In genomic region chr22:28978863-28979799, GRCh38 we compare ENCODE assay signal across 17 cellular contexts.
DNase-seq lines count a peak whose midpoint lies in the region; ATAC-seq, FAIRE-seq and TF ChIP-seq lines count a peak whose summit lies in the region.
"Had no signal": no experiment of that assay in that cellular context is flagged by ENCODE, and none has a peak within 500 bp of the region (broad histone marks: within the 10 kb centered on the region; RNA-seq: fewer than 3 reads in every experiment).

No MANE protein-coding gene starts in this region.

- H4K20me1 ChIP-seq in K562 (replicated peaks; ENCODE audit: control insufficient read depth, insufficient read depth, low read length): 0 out of 2 replicates have a peak, but pooled peaks cover 3% of the 10 kb centered on the region

- TF ChIP-seq CTCF in HEK293 (tag by site-specific recombination; IDR thresholded peaks at IDR 0.05): no peak
- no peak for TF ChIP-seq CTCF in K562 (IDR thresholded peaks at IDR 0.05 in 2 of 3, conservative IDR thresholded peaks at IDR 0.05 in 1 of 3; ENCODE audit: insufficient read depth in 2 of 3, low read depth in 1 of 3, low read length in 3 of 3)

- peaks cover 23% of the 10 kb centered on the region for H3K79me1 ChIP-seq in mesenchymal stem cell (replicated peaks; ENCODE audit: low read length, poor library complexity, severe bottlenecking)

- no peak for FAIRE-seq in K562 (lab: Jason Lieb, UNC)
- no peak for FAIRE-seq in small intestine (lab: Jason Lieb, UNC)
- FAIRE-seq: D721Med, GM12891 had no signal

- H3K4ac ChIP-seq in mesenchymal stem cell (ENCODE audit: low read depth in 1 of 2, low read length in 2 of 2): no peak overlapping the region

- H2AFZ ChIP-seq in K562 (ENCODE audit: low read depth, low read length): no peak overlapping the region
- no peak overlapping the region for H2AFZ ChIP-seq in mesenchymal stem cell (ENCODE audit: low read depth, low read length)

- H4K91ac ChIP-seq in mesenchymal stem cell (ENCODE audit: low read length): no peak overlapping the region

- ATAC-seq in K562: no peak
- ATAC-seq in HG02840 (IDR thresholded peaks at IDR 0.05; ENCODE audit: low FRiP score, unreplicated experiment): no peak
- ATAC-seq: activated CD8-positive, alpha-beta memory T cell treated with anti-CD3 and anti-CD28 coated beads, Interleukin-2, amount 10 ng/mL, durations not matched to agents 7 days and 5 days; activated T-helper 17 cell treated with anti-CD3 and anti-CD28 coated beads, Interleukin-2, amount 50 U/mL, for 72 hours; effector memory CD8-positive, alpha-beta T cell had no signal

- H3K36me3 ChIP-seq in HEK293 (ENCODE audit: control insufficient read depth in 2 of 2, insufficient read depth in 1 of 2, low read length in 2 of 2): no peaks in the 10 kb centered on the region
- no peaks in the 10 kb centered on the region for H3K36me3 ChIP-seq in K562 (ENCODE audit: control insufficient read depth, insufficient read depth, low read length)
- no peaks in the 10 kb centered on the region for H3K36me3 ChIP-seq in mesenchymal stem cell (ENCODE audit: control insufficient read depth in 1 of 2, insufficient read depth in 2 of 2, low read depth in 1 of 2, low read length in 2 of 2)
- no peaks in the 10 kb centered on the region for H3K36me3 ChIP-seq in small intestine (ENCODE audit: control insufficient read depth in 2 of 2, insufficient read depth in 2 of 2, low read length in 2 of 2)
- H3K36me3 ChIP-seq: neutrophil had no signal

- H3K9me3 ChIP-seq in HEK293 (ENCODE audit: control insufficient read depth, insufficient read depth, low read depth, low read length) (no peaks in the 10 kb centered on the region), K562 (replicated peaks; ENCODE audit: control insufficient read depth, insufficient read depth, low read depth, low read length) (no peaks in the 10 kb centered on the region), mesenchymal stem cell (ENCODE audit: control insufficient read depth, low read length) (no peaks in the 10 kb centered on the region), small intestine (ENCODE audit: control insufficient read depth, low read depth) (no peaks in the 10 kb centered on the region)
- H3K9me3 ChIP-seq: neutrophil had no signal

- H3K4me3 ChIP-seq in HEK293 (ENCODE audit: low read depth, low read length) (no peak overlapping the region), K562 (no peak overlapping the region), mesenchymal stem cell (ENCODE audit: insufficient read depth in 1 of 2, low read depth in 1 of 2, low read length in 2 of 2) (no peak overlapping the region), small intestine (ENCODE audit: low read depth in 1 of 2, low read length in 2 of 2) (no peak overlapping the region)

- no peak overlapping the region for H3K23ac ChIP-seq in mesenchymal stem cell (ENCODE audit: low read length in 2 of 2)

- in situ Hi-C loops in K562 (cut with MboI): no loop called here

- no peaks in the 10 kb centered on the region for H3K79me2 ChIP-seq in K562 (ENCODE audit: control insufficient read depth, insufficient read depth, low read length)

- no peak overlapping the region for H2BK15ac ChIP-seq in mesenchymal stem cell (ENCODE audit: low read depth, poor library complexity, severe bottlenecking)

- DNase-seq in K562 (ENCODE audit: extremely low read depth in 1 of 4, low spot score in 3 of 4) (no peak), mesenchymal stem cell (no peak), small intestine (peak; percentile 53), H4 (ENCODE audit: low spot score) (no peak)
- no peak for DNase-seq in stimulated activated CD4-positive, alpha-beta T cell treated with anti-CD3 and anti-CD28 coated beads, Interleukin-1b, Interleukin-23, amount 100 ng/mL, for 48 hours
- DNase-seq: activated CD4-positive, alpha-beta T cell treated with anti-CD3 and anti-CD28 coated beads for 4 hours; activated CD8-positive, alpha-beta memory T cell treated with anti-CD3 and anti-CD28 coated beads, Interleukin-2, amount 10 ng/mL, durations not matched to agents 7 days and 5 days; effector memory CD8-positive, alpha-beta T cell; GF-D8; midbrain; NCI-H187 treated with DMSO at 0.1 percent for 48 hours had no signal

- no peak overlapping the region for H2BK120ac ChIP-seq in mesenchymal stem cell (ENCODE audit: low read depth, low read length)

- H2BK12ac ChIP-seq in mesenchymal stem cell (ENCODE audit: low read length in 2 of 2): no peak overlapping the region

- CTCF ChIA-PET in HEK293 (lab: Yijun Ruan, JAX) (interaction anchor here (1.3 kb wide), 1 partner anchor 124 kb away, joined by 3 read pairs; no protein-coding TSS in a partner anchor), K562 (lab: Yijun Ruan, JAX; ENCODE audit: low intra/inter-chr PET ratio) (no interaction called here)

- no peak overlapping the region for H4K8ac ChIP-seq in mesenchymal stem cell (ENCODE audit: low read length)

- intact Hi-C loops in K562 (cut with micrococcal nuclease): no loop called here

- H2AK5ac ChIP-seq in mesenchymal stem cell (ENCODE audit: low read length, severe bottlenecking): peak overlapping the region; percentile 47

- no peak overlapping the region for H2BK5ac ChIP-seq in mesenchymal stem cell (ENCODE audit: low read depth, low read length, poor library complexity, severe bottlenecking)

- H3K4me2 ChIP-seq in K562 (ENCODE audit: insufficient read depth, low read length): no peak overlapping the region
- no peak overlapping the region for H3K4me2 ChIP-seq in mesenchymal stem cell (ENCODE audit: low read length, poor library complexity, severe bottlenecking)

- BruUV-seq in K562 (replicated peaks; lab: Mats Ljungman, UMichigan): no TSS peak

- POLR2A ChIA-PET in HEK293 (lab: Yijun Ruan, JAX): no interaction called here
- POLR2A ChIA-PET in K562 (lab: Yijun Ruan, JAX): no interaction called here

- H3K4me1 ChIP-seq in HEK293 (ENCODE audit: control insufficient read depth, insufficient read depth, low read length): peaks cover 32% of the 10 kb centered on the region
- H3K4me1 ChIP-seq in K562 (replicated peaks in 1 of 2; ENCODE audit: control insufficient read depth in 2 of 2, insufficient read depth in 2 of 2, low read length in 2 of 2): peaks cover 0 to 7% of the 10 kb centered on the region in 2 experiments; a peak in 3 of 5 replicates
- peaks cover 18% of the 10 kb centered on the region for H3K4me1 ChIP-seq in mesenchymal stem cell (ENCODE audit: control insufficient read depth, insufficient read depth, low read depth, low read length)
- H3K4me1 ChIP-seq in small intestine (ENCODE audit: control insufficient read depth in 2 of 2, insufficient read depth in 1 of 2, low read depth in 1 of 2, low read length in 1 of 2): peaks cover 3 to 5% of the 10 kb centered on the region in 2 donors

- H3K14ac ChIP-seq in mesenchymal stem cell (ENCODE audit: low read length in 2 of 2): no peak overlapping the region

- TF ChIP-seq EP300 in K562 (IDR thresholded peaks at IDR 0.05; ENCODE audit: low read length): no peak

- H3K9me1 ChIP-seq in K562 (ENCODE audit: control insufficient read depth, insufficient read depth, low read length): no peaks in the 10 kb centered on the region

- no peak overlapping the region for H3K9ac ChIP-seq in K562 (ENCODE audit: insufficient read depth in 1 of 2, low read depth in 2 of 2, low read length in 2 of 2)
- H3K9ac ChIP-seq in mesenchymal stem cell (ENCODE audit: low read length): no peak overlapping the region

- 25% methylated on average over 4 of the region's 4 CpGs for WGBS in K562 (ENCODE audit: insufficient coverage, low coverage, missing lambda C conversion rate)
- WGBS in mesenchymal stem cell: 77% methylated on average over 3 of the region's 4 CpGs
- 44 to 74% (median 56%) methylated on average over 4 of the region's 4 CpGs for WGBS in small intestine, 3 donors

- H3K27me3 ChIP-seq in K562 (ENCODE audit: control insufficient read depth in 2 of 2, insufficient read depth in 2 of 2, low read length in 2 of 2): no peaks in the 10 kb centered on the region
- no peaks in the 10 kb centered on the region for H3K27me3 ChIP-seq in mesenchymal stem cell (ENCODE audit: control insufficient read depth in 1 of 2, insufficient read depth in 1 of 2, low read length in 2 of 2)
- no peaks in the 10 kb centered on the region for H3K27me3 ChIP-seq in small intestine (ENCODE audit: control insufficient read depth in 2 of 2, insufficient read depth in 2 of 2, low read length in 2 of 2)

- no peak for TF ChIP-seq POLR2A in K562 (conservative IDR thresholded peaks at IDR 0.05)

- no peak overlapping the region for H3K27ac ChIP-seq in HEK293 (ENCODE audit: extremely low read depth, low read depth, low read length)
- H3K27ac ChIP-seq in K562 (ENCODE audit: extremely low read depth, low read depth, low read length): no peak overlapping the region
- H3K27ac ChIP-seq in mesenchymal stem cell (ENCODE audit: low read length, poor library complexity, severe bottlenecking): no peak overlapping the region
- no peak overlapping the region for H3K27ac ChIP-seq in small intestine (ENCODE audit: low read depth in 1 of 2, low read length in 1 of 2)
- H3K27ac ChIP-seq: neutrophil had no signal

- no peak for TF ChIP-seq RAD21 in K562 (CRISPR knock-in tag; conservative IDR thresholded peaks at IDR 0.05 in 1 of 2, IDR thresholded peaks at IDR 0.05 in 1 of 2)

- no peak overlapping the region for H3K18ac ChIP-seq in mesenchymal stem cell (ENCODE audit: low read depth in 1 of 2, low read length in 2 of 2)

TF ChIP-seq in HEK293, 187 proteins besides CTCF, POLR2A, EP300 and RAD21 (continues in another document):
- TF ChIP-seq AEBP2 (tag by site-specific recombination; IDR thresholded peaks at IDR 0.05; ENCODE audit: borderline replicate concordance): no peak

TF ChIP-seq in K562, 482 proteins besides CTCF, POLR2A, EP300 and RAD21:
- TF ChIP-seq ZFP36 (IDR thresholded peaks at IDR 0.05; ENCODE audit: low read depth, low read length, partially characterized antibody): no peak
- peak; percentile 12; the same call in 1 of the 2 replicates for TF ChIP-seq ATF3 (IDR thresholded peaks at IDR 0.05)
- TF ChIP-seq ATF3 (CRISPR knock-in tag; conservative IDR thresholded peaks at IDR 0.05): no peak

Comparison
In these comparisons a context has a peak if more than half of its experiments do, and no peak if none do; other contexts are left out.
1. Of the 44 proteins assayed by ChIP-seq in both K562 and HEK293: peak only in K562: none; only in HEK293: ATF2, ZEB2 and ZNF398; in both: none; in neither: 41.